Comparison of ENCODE assay signal across 13 cellular contexts in genomic region chr5:135211083-135211790, GRCh38.
DNase-seq lines count a peak whose midpoint lies in the region; ATAC-seq and TF ChIP-seq lines count a peak whose summit lies in the region.
"Had no signal": no experiment of that assay in that cellular context is flagged by ENCODE, and none has a peak within 500 bp of the region (broad histone marks: within the 10 kb centered on the region; RNA-seq: fewer than 3 reads in every experiment).

No MANE protein-coding gene starts in this region.

- H3K27ac ChIP-seq in BLaER1 (no peak overlapping the region), duodenal mucosa (ENCODE audit: low read depth, low read length) (peak overlapping the region; percentile 13), psoas muscle (peak overlapping the region; percentile 81)
- H3K27ac ChIP-seq: heart left ventricle had no signal

- H3K9ac ChIP-seq in BLaER1 = no peak overlapping the region
- H3K9ac ChIP-seq in duodenal mucosa (ENCODE audit: low read depth in 1 of 2, low read length in 2 of 2) = no peak overlapping the region

- 48 to 63% (median 54%) methylated on average over 9 of the region's 9 CpGs for WGBS in psoas muscle, 3 donors

- no peaks in the 10 kb centered on the region for H3K36me3 ChIP-seq in BLaER1
- no peaks in the 10 kb centered on the region for H3K36me3 ChIP-seq in duodenal mucosa (ENCODE audit: control insufficient read depth in 1 of 2, insufficient read depth in 2 of 2, low read length in 2 of 2)
- no peaks in the 10 kb centered on the region for H3K36me3 ChIP-seq in psoas muscle (ENCODE audit: insufficient read depth in 1 of 2, low read depth in 1 of 2)
- H3K36me3 ChIP-seq: heart left ventricle had no signal

- H3K9me3 ChIP-seq in BLaER1 (no peaks in the 10 kb centered on the region), duodenal mucosa (ENCODE audit: control insufficient read depth in 1 of 2, low read length in 2 of 2) (no peaks in the 10 kb centered on the region), psoas muscle (no peaks in the 10 kb centered on the region)
- H3K9me3 ChIP-seq: heart left ventricle had no signal

- intact Hi-C loops in psoas muscle (cut with DNase I) = no loop called here

- DNase-seq in LHCN-M2 (ENCODE audit: low read depth) (peak; percentile 69), psoas muscle (no peak), putamen (ENCODE audit: low spot score) (no peak), midbrain (lab: John Stamatoyannopoulos, UW) (no peak), NCI-H2227 treated with DMSO at 0.1 percent for 48 hours (lab: John Stamatoyannopoulos, UW) (no peak)
- no peak for DNase-seq in stimulated activated naive CD4-positive, alpha-beta T cell (lab: John Stamatoyannopoulos, UW)
- DNase-seq: activated T-cell treated with anti-CD3 and anti-CD28 coated beads, Interleukin-2, amount 50 U/mL, for 1 hour; caudate nucleus; heart left ventricle; stimulated activated CD4-positive, alpha-beta T cell treated with anti-CD3 and anti-CD28 coated beads, Interleukin-15, amount 100 ng/mL, for 24 hours had no signal

- H3K4me1 ChIP-seq in BLaER1 = peaks cover 69% of the 10 kb centered on the region
- H3K4me1 ChIP-seq in duodenal mucosa (ENCODE audit: control insufficient read depth in 1 of 2, insufficient read depth in 2 of 2, low read length in 2 of 2) = peaks cover 7 to 8% of the 10 kb centered on the region in 2 donors
- H3K4me1 ChIP-seq in psoas muscle = peaks cover 38% of the 10 kb centered on the region

- H3K27me3 ChIP-seq in BLaER1 (no peaks in the 10 kb centered on the region), duodenal mucosa (ENCODE audit: control insufficient read depth in 1 of 2, insufficient read depth in 2 of 2, low read length in 2 of 2) (no peaks in the 10 kb centered on the region), psoas muscle (ENCODE audit: insufficient read depth in 3 of 3, low read length in 2 of 3) (no peaks in the 10 kb centered on the region)
- H3K27me3 ChIP-seq: heart left ventricle had no signal

- H3K4me3 ChIP-seq in BLaER1 = no peak overlapping the region
- no peak overlapping the region for H3K4me3 ChIP-seq in duodenal mucosa (ENCODE audit: low read depth in 1 of 2, low read length in 2 of 2)
- no peak overlapping the region for H3K4me3 ChIP-seq in psoas muscle
- H3K4me3 ChIP-seq: GM23338, heart left ventricle had no signal

- ATAC-seq in psoas muscle = peak; percentile 16 to 88 (median 82)
- ATAC-seq: GM23338 had no signal

- peak overlapping the region; percentile 59 for H3K4me2 ChIP-seq in BLaER1
- H3K4me2 ChIP-seq: GM23338 had no signal

- H4K20me1 ChIP-seq in BLaER1 = no peaks in the 10 kb centered on the region

- TF ChIP-seq CTCF in psoas muscle (IDR thresholded peaks at IDR 0.05) = no peak
